Comparison of ENCODE assay signal across 9 cellular contexts in genomic region chr10:101569465-101569837, GRCh38. TPM values are rescaled to one million over a fixed set of nuclear protein-coding genes. Genes with fewer than 3 reads are reported as not detected.
DNase-seq lines count a peak whose midpoint lies in the region; ATAC-seq and TF ChIP-seq lines count a peak whose summit lies in the region.
"Had no signal": no experiment of that assay in that cellular context is flagged by ENCODE, and none has a peak within 500 bp of the region (broad histone marks: within the 10 kb centered on the region; RNA-seq: fewer than 3 reads in every experiment).

No MANE protein-coding gene starts in this region.

- no peaks in the 10 kb centered on the region; a peak in 1 of 22 replicates for H4K20me1 ChIP-seq in BLaER1 treated with 17β-estradiol and CSF1 and Interleukin-3, amounts not matched to agents 10 nM and 100 nM
- no peaks in the 10 kb centered on the region for H4K20me1 ChIP-seq in KMS-11 (ENCODE audit: insufficient read depth)

- no peaks in the 10 kb centered on the region for H3K36me3 ChIP-seq in BLaER1 treated with 17β-estradiol and CSF1 and Interleukin-3, amounts not matched to agents 10 nM and 100 nM
- no peaks in the 10 kb centered on the region for H3K36me3 ChIP-seq in KMS-11 (ENCODE audit: insufficient read depth)

- peaks cover 6 to 15% of the 10 kb centered on the region in 2 donors for H3K4me1 Mint-ChIP-seq in natural killer cell

- H3K36me3 Mint-ChIP-seq in natural killer cell, result no peaks in the 10 kb centered on the region
- H3K36me3 Mint-ChIP-seq: activated naive CD4-positive, alpha-beta T cell treated with anti-CD3 and anti-CD28 coated beads, Interleukin-2, amount 50 U/mL, for 72 hours had no signal

- H3K27ac Mint-ChIP-seq in natural killer cell, result no peak overlapping the region
- H3K27ac Mint-ChIP-seq: activated naive CD4-positive, alpha-beta T cell treated with anti-CD3 and anti-CD28 coated beads, Interleukin-2, amount 50 U/mL, for 72 hours had no signal

- H3K4me3 ChIP-seq in BLaER1 treated with 17β-estradiol and CSF1 and Interleukin-3, amounts not matched to agents 10 nM and 100 nM, result peak overlapping the region; percentile 62 to 79 (median 69)
- H3K4me3 ChIP-seq in KMS-11 (IDR thresholded peaks at IDR 0.05; ENCODE audit: insufficient read depth, low read depth, low read length), result no peak overlapping the region
- H3K4me3 ChIP-seq in choroid plexus epithelial cell (ENCODE audit: low read depth, low read length), result peak overlapping the region; percentile 63

- H3K27me3 Mint-ChIP-seq in natural killer cell (ENCODE audit: low read depth in 2 of 2), result peaks cover 39 to 43% of the 10 kb centered on the region in 2 donors

- peak overlapping the region; percentile 99 for H2AFZ ChIP-seq in KMS-11 (ENCODE audit: low read depth)

- peak overlapping the region; percentile 55 for H3K4me3 Mint-ChIP-seq in natural killer cell

- H3K79me2 ChIP-seq in KMS-11 (ENCODE audit: insufficient read depth, low read depth), result no peaks in the 10 kb centered on the region

- intact Hi-C loops in natural killer cell (cut with micrococcal nuclease), result no loop called here

- H3K27ac ChIP-seq in BLaER1 treated with 17β-estradiol and CSF1 and Interleukin-3, amounts not matched to agents 10 nM and 100 nM, result no peak overlapping the region
- no peak overlapping the region for H3K27ac ChIP-seq in KMS-11

- H3K27me3 ChIP-seq in BLaER1 treated with 17β-estradiol and CSF1 and Interleukin-3, amounts not matched to agents 10 nM and 100 nM, result peaks cover 36 to 52% (median 44%) of the 10 kb centered on the region in 11 experiments
- H3K27me3 ChIP-seq in KMS-11 (ENCODE audit: insufficient read depth, low read depth), result no peaks in the 10 kb centered on the region

- peak overlapping the region; percentile 79 to 99 (median 94) for H3K4me2 ChIP-seq in BLaER1 treated with 17β-estradiol and CSF1 and Interleukin-3, amounts not matched to agents 10 nM and 100 nM
- H3K4me2 ChIP-seq in KMS-11, result peak overlapping the region; percentile 78

- no peak for TF ChIP-seq CTCF in KMS-11 (conservative IDR thresholded peaks at IDR 0.05; ENCODE audit: low read depth, low read length)
- no peak for TF ChIP-seq CTCF in choroid plexus epithelial cell (conservative IDR thresholded peaks at IDR 0.05; ENCODE audit: low read depth, low read length)
- TF ChIP-seq CTCF in natural killer cell (IDR thresholded peaks at IDR 0.05), result no peak

- H3K4me1 ChIP-seq in BLaER1 treated with 17β-estradiol and CSF1 and Interleukin-3, amounts not matched to agents 10 nM and 100 nM, result peaks cover 9 to 37% (median 17%) of the 10 kb centered on the region in 10 experiments
- peaks cover 4% of the 10 kb centered on the region for H3K4me1 ChIP-seq in KMS-11 (ENCODE audit: low read depth, poor library complexity, severe bottlenecking)

- peak overlapping the region in 10 of 11 experiments; percentile 60 to 80 (median 74); a peak in 10 of 22 replicates for H3K9ac ChIP-seq in BLaER1 treated with 17β-estradiol and CSF1 and Interleukin-3, amounts not matched to agents 10 nM and 100 nM
- no peak overlapping the region for H3K9ac ChIP-seq in KMS-11

- H3K9me3 ChIP-seq in BLaER1 treated with 17β-estradiol and CSF1 and Interleukin-3, amounts not matched to agents 10 nM and 100 nM (replicated peaks in 1 of 11), result peaks cover 0 to 10% (median 4%) of the 10 kb centered on the region in 11 experiments; a peak in 7 of 22 replicates

- H3K9me3 Mint-ChIP-seq in natural killer cell, result no peaks in the 10 kb centered on the region
- H3K9me3 Mint-ChIP-seq: activated naive CD4-positive, alpha-beta T cell treated with anti-CD3 and anti-CD28 coated beads, Interleukin-2, amount 50 U/mL, for 72 hours had no signal

- ATAC-seq in natural killer cell (no peak), HG03571 (IDR thresholded peaks at IDR 0.05; ENCODE audit: unreplicated experiment) (no peak), GM21367 (IDR thresholded peaks at IDR 0.05; ENCODE audit: unreplicated experiment) (no peak), HG03039 (IDR thresholded peaks at IDR 0.05; ENCODE audit: unreplicated experiment) (no peak)

- DNase-seq in choroid plexus epithelial cell (ENCODE audit: low read depth) (no peak), natural killer cell (no peak), medulla oblongata (ENCODE audit: extremely low spot score) (no peak)

RNA-seq across cellular contexts. Expression of gene POLL, which starts 18.6 kb away (rescaled TPM):
- 10 to 100 TPM; 22.8 to 31.4 (median 26.1) TPM for total RNA-seq in natural killer cell

RNA-seq across cellular contexts. Expression of gene DPCD, which starts 18.7 kb away (rescaled TPM):
- total RNA-seq in natural killer cell, result 1 to 10 TPM in 1 of 3 donors, under 1 TPM in 2; 0.72 to 1.0 (median 0.83) TPM
